Comparison of ENCODE assay signal across 34 cellular contexts in the genomic region with DNA sequence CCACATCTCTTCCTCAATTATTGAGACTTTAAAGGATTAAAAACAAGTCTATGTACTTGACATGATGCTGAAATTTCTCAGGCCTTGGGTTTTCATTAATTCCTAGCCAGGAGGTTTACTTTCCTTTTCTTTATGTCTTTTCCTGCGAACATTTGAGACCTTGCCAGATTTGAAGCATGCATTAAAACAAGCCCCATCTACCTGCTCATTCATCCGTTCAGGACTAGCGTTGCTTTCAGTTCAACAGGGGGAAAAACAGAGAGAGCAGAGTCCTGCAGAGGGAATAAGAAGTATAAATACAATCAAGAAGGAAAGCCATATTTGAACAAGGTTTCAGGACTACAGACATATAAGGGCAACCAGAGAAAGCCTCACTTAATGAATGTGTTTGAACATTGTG.
A peak's percentile ranks its signal among the peaks of the same experiment; 100 is the strongest.
DNase-seq lines count a peak whose midpoint lies in the region; ATAC-seq and TF ChIP-seq lines count a peak whose summit lies in the region.
"Had no signal": no experiment of that assay in that cellular context is flagged by ENCODE, and none has a peak within 500 bp of the region (broad histone marks: within the 10 kb centered on the region; RNA-seq: fewer than 3 reads in every experiment).

No MANE protein-coding gene starts in this region.

- no peak for TF ChIP-seq CTCF in VCaP (conservative IDR thresholded peaks at IDR 0.05)
- no peak for TF ChIP-seq CTCF in nephron (IDR thresholded peaks at IDR 0.05; ENCODE audit: unreplicated experiment in 3 of 3)

- H3K27ac ChIP-seq in VCaP = peak overlapping the region; percentile 15; the same call in 1 of the 2 replicates
- no peak overlapping the region for H3K27ac ChIP-seq in mesendoderm (ENCODE audit: low read depth, low read length)
- H3K27ac ChIP-seq: left ventricle myocardium inferior, neutrophil, right lobe of liver, stomach, thyroid gland, vagina had no signal

- no peak overlapping the region for H4K5ac ChIP-seq in mesendoderm (ENCODE audit: low read length)

- DNase-seq in DMS79 treated with DMSO at 0.1 percent for 48 hours (lab: John Stamatoyannopoulos, UW) (peak; percentile 97), NCI-H187 treated with DMSO at 0.1 percent for 48 hours (lab: John Stamatoyannopoulos, UW) (peak; percentile 53), mesendoderm (no peak), Ammon's horn (ENCODE audit: low spot score) (no peak)
- no peak for DNase-seq in activated CD8-positive, alpha-beta memory T cell treated with anti-CD3 and anti-CD28 coated beads, Interleukin-2, amount 10 ng/mL, durations not matched to agents 7 days and 5 days
- DNase-seq: activated CD4-positive, alpha-beta T cell treated with anti-CD3 and anti-CD28 coated beads for 36 hours; activated CD8-positive, alpha-beta T cell treated with anti-CD3 and anti-CD28 coated beads, Interleukin-2, amount 10 ng/mL, durations not matched to agents 7 days and 5 days; activated naive CD4-positive, alpha-beta T cell treated with anti-CD3 and anti-CD28 coated beads, Interleukin-2, amount 10 ng/mL, durations not matched to agents 7 days and 5 days; amygdala; CD4-positive, alpha-beta memory T cell; effector CD8-positive, alpha-beta T cell; hypothalamus; immature natural killer cell; left ventricle myocardium inferior; mesenchymal stem cell; NCI-H1048; NCI-H2029 treated with DMSO at 0.1 percent for 48 hours; NCI-H510A; posterior cingulate gyrus; right lobe of liver; stimulated activated CD4-positive, alpha-beta T cell treated with anti-CD3 and anti-CD28 coated beads, Interleukin-2, amount 100 ng/mL, for 48 hours; stomach; thyroid gland had no signal

- no peaks in the 10 kb centered on the region for H3K27me3 Mint-ChIP-seq in nephron (ENCODE audit: low read depth)
- no peaks in the 10 kb centered on the region for H3K27me3 Mint-ChIP-seq in activated CD8-positive, alpha-beta memory T cell treated with anti-CD3 and anti-CD28 coated beads, Interleukin-2, amount 10 ng/mL, durations not matched to agents 7 days and 5 days
- H3K27me3 Mint-ChIP-seq: activated CD4-positive, alpha-beta T cell treated with anti-CD3 and anti-CD28 coated beads for 36 hours; activated naive CD4-positive, alpha-beta T cell treated with anti-CD3 and anti-CD28 coated beads, Interleukin-2, amount 10 ng/mL, durations not matched to agents 7 days and 5 days; activated T-helper 17 cell treated with anti-CD3 and anti-CD28 coated beads, Interleukin-2, amount 50 U/mL, for 72 hours; B cell; CD4-positive, alpha-beta memory T cell had no signal

- H3K4me2 ChIP-seq in mesendoderm (ENCODE audit: low read length) = no peak overlapping the region

- no peak for ATAC-seq in HG03045 (IDR thresholded peaks at IDR 0.05; ENCODE audit: unreplicated experiment)
- ATAC-seq in activated CD8-positive, alpha-beta memory T cell treated with anti-CD3 and anti-CD28 coated beads, Interleukin-2, amount 10 ng/mL, durations not matched to agents 7 days and 5 days = no peak
- ATAC-seq: activated CD4-positive, alpha-beta T cell treated with anti-CD3 and anti-CD28 coated beads for 36 hours; activated CD8-positive, alpha-beta T cell treated with anti-CD3 and anti-CD28 coated beads, Interleukin-2, amount 10 ng/mL, durations not matched to agents 7 days and 5 days; activated T-helper 17 cell treated with anti-CD3 and anti-CD28 coated beads, Interleukin-2, amount 50 U/mL, for 72 hours; K562; right lobe of liver; Right ventricle myocardium inferior had no signal

- no peak overlapping the region for H3K4me3 ChIP-seq in mesendoderm (ENCODE audit: low read length)
- H3K4me3 ChIP-seq: HAP-1, K562, left ventricle myocardium inferior, right lobe of liver, stomach, thyroid gland, vagina had no signal

- no peak overlapping the region for H3K9ac ChIP-seq in mesendoderm (ENCODE audit: low read length)

- H3K4me1 Mint-ChIP-seq in nephron = peaks cover 17% of the 10 kb centered on the region
- no peaks in the 10 kb centered on the region for H3K4me1 Mint-ChIP-seq in activated CD8-positive, alpha-beta memory T cell treated with anti-CD3 and anti-CD28 coated beads, Interleukin-2, amount 10 ng/mL, durations not matched to agents 7 days and 5 days
- H3K4me1 Mint-ChIP-seq: activated CD4-positive, alpha-beta T cell treated with anti-CD3 and anti-CD28 coated beads for 36 hours; activated naive CD4-positive, alpha-beta T cell treated with anti-CD3 and anti-CD28 coated beads, Interleukin-2, amount 10 ng/mL, durations not matched to agents 7 days and 5 days; activated T-helper 17 cell treated with anti-CD3 and anti-CD28 coated beads, Interleukin-2, amount 50 U/mL, for 72 hours; B cell; CD4-positive, alpha-beta memory T cell; immature natural killer cell had no signal

- no peak overlapping the region for H3K4ac ChIP-seq in mesendoderm (ENCODE audit: low read depth, low read length)

- H3K18ac ChIP-seq in mesendoderm (ENCODE audit: low read length) = no peak overlapping the region

- no peak overlapping the region for H2BK15ac ChIP-seq in mesendoderm (replicated peaks; ENCODE audit: low read depth)

- no peaks in the 10 kb centered on the region for H3K79me2 ChIP-seq in mesendoderm (ENCODE audit: control insufficient read depth, insufficient read depth, low read length)

- no peak overlapping the region for H3K23ac ChIP-seq in mesendoderm (ENCODE audit: low read length)

- peaks cover 6% of the 10 kb centered on the region for H3K36me3 Mint-ChIP-seq in nephron (ENCODE audit: low read depth)
- no peaks in the 10 kb centered on the region for H3K36me3 Mint-ChIP-seq in activated CD8-positive, alpha-beta memory T cell treated with anti-CD3 and anti-CD28 coated beads, Interleukin-2, amount 10 ng/mL, durations not matched to agents 7 days and 5 days
- H3K36me3 Mint-ChIP-seq: activated naive CD4-positive, alpha-beta T cell treated with anti-CD3 and anti-CD28 coated beads, Interleukin-2, amount 10 ng/mL, durations not matched to agents 7 days and 5 days; CD4-positive, alpha-beta memory T cell had no signal

- no peak overlapping the region for H2BK120ac ChIP-seq in mesendoderm (ENCODE audit: low read depth, low read length)

- H3K27ac Mint-ChIP-seq in nephron = peak overlapping the region; percentile 61 to 68 (median 62)
- H3K27ac Mint-ChIP-seq in activated CD8-positive, alpha-beta memory T cell treated with anti-CD3 and anti-CD28 coated beads, Interleukin-2, amount 10 ng/mL, durations not matched to agents 7 days and 5 days = no peak overlapping the region
- H3K27ac Mint-ChIP-seq: activated CD4-positive, alpha-beta T cell treated with anti-CD3 and anti-CD28 coated beads for 36 hours; activated CD8-positive, alpha-beta T cell treated with anti-CD3 and anti-CD28 coated beads, Interleukin-2, amount 10 ng/mL, durations not matched to agents 7 days and 5 days; activated naive CD4-positive, alpha-beta T cell treated with anti-CD3 and anti-CD28 coated beads, Interleukin-2, amount 10 ng/mL, durations not matched to agents 7 days and 5 days; activated T-helper 17 cell treated with anti-CD3 and anti-CD28 coated beads, Interleukin-2, amount 50 U/mL, for 72 hours; B cell; CD4-positive, alpha-beta memory T cell; immature natural killer cell; T-helper 2 cell treated with Interferon-gamma antibody and Interleukin-4, amounts not matched to agents 5 μg/mL and 100 μg/mL, for 36 hours had no signal

- no peak overlapping the region for H2AK5ac ChIP-seq in mesendoderm (ENCODE audit: low read length)

- no peaks in the 10 kb centered on the region for H3K36me3 ChIP-seq in mesendoderm (ENCODE audit: control insufficient read depth, insufficient read depth, low read length)
- H3K36me3 ChIP-seq: HAP-1, left ventricle myocardium inferior, neutrophil, right lobe of liver, stomach, thyroid gland, vagina had no signal

- no peaks in the 10 kb centered on the region for H3K27me3 ChIP-seq in mesendoderm (ENCODE audit: insufficient read depth, low read length, poor library complexity)
- H3K27me3 ChIP-seq: neutrophil, right lobe of liver, stomach, thyroid gland, vagina had no signal

- no CpG with 5 or more reads among the region's 3 CpGs for WGBS in mesendoderm (ENCODE audit: extremely low coverage, insufficient coverage, low lambda C conversion rate)

- CTCF ChIA-PET in activated CD8-positive, alpha-beta memory T cell treated with anti-CD3 and anti-CD28 coated beads, Interleukin-2, amount 10 ng/mL, durations not matched to agents 7 days and 5 days (lab: Charles Lee) = no interaction called here

- no peaks in the 10 kb centered on the region for H3K4me1 ChIP-seq in mesendoderm (ENCODE audit: control insufficient read depth, low read depth, low read length)
- H3K4me1 ChIP-seq: HAP-1, left ventricle myocardium inferior, right lobe of liver, stomach, thyroid gland, vagina had no signal

- no peaks in the 10 kb centered on the region for H3K79me1 ChIP-seq in mesendoderm (ENCODE audit: low read length)

- H3K56ac ChIP-seq in mesendoderm (ENCODE audit: low read length) = no peak overlapping the region

- no peaks in the 10 kb centered on the region for H3K9me3 Mint-ChIP-seq in nephron
- H3K9me3 Mint-ChIP-seq in activated CD8-positive, alpha-beta memory T cell treated with anti-CD3 and anti-CD28 coated beads, Interleukin-2, amount 10 ng/mL, durations not matched to agents 7 days and 5 days (ENCODE audit: low read depth) = peaks cover 3% of the 10 kb centered on the region

- H4K8ac ChIP-seq in mesendoderm (ENCODE audit: low read depth, low read length) = no peak overlapping the region

- no peak overlapping the region for H2BK5ac ChIP-seq in mesendoderm (ENCODE audit: low read length)

- no peak overlapping the region for H3K4me3 Mint-ChIP-seq in nephron
- H3K4me3 Mint-ChIP-seq in activated CD8-positive, alpha-beta memory T cell treated with anti-CD3 and anti-CD28 coated beads, Interleukin-2, amount 10 ng/mL, durations not matched to agents 7 days and 5 days = no peak overlapping the region
- H3K4me3 Mint-ChIP-seq: activated CD4-positive, alpha-beta T cell treated with anti-CD3 and anti-CD28 coated beads for 36 hours; activated CD8-positive, alpha-beta T cell treated with anti-CD3 and anti-CD28 coated beads, Interleukin-2, amount 10 ng/mL, durations not matched to agents 7 days and 5 days; activated naive CD4-positive, alpha-beta T cell treated with anti-CD3 and anti-CD28 coated beads, Interleukin-2, amount 10 ng/mL, durations not matched to agents 7 days and 5 days; activated T-helper 17 cell treated with anti-CD3 and anti-CD28 coated beads, Interleukin-2, amount 50 U/mL, for 72 hours; B cell; CD4-positive, alpha-beta memory T cell; immature natural killer cell; T-helper 2 cell treated with Interferon-gamma antibody and Interleukin-4, amounts not matched to agents 5 μg/mL and 100 μg/mL, for 36 hours had no signal

Comparison
In these comparisons a context has a peak if more than half of its experiments do, and no peak if none do; other contexts are left out.
1. DNase-seq: peak in DMS79 treated with DMSO at 0.1 percent for 48 hours (single experiment) and NCI-H187 treated with DMSO at 0.1 percent for 48 hours (single experiment); none in mesendoderm (single experiment), activated CD8-positive, alpha-beta memory T cell treated with anti-CD3 and anti-CD28 coated beads, Interleukin-2, amount 10 ng/mL, durations not matched to agents 7 days and 5 days (single experiment) and Ammon's horn (single experiment).